In the genomic region with DNA sequence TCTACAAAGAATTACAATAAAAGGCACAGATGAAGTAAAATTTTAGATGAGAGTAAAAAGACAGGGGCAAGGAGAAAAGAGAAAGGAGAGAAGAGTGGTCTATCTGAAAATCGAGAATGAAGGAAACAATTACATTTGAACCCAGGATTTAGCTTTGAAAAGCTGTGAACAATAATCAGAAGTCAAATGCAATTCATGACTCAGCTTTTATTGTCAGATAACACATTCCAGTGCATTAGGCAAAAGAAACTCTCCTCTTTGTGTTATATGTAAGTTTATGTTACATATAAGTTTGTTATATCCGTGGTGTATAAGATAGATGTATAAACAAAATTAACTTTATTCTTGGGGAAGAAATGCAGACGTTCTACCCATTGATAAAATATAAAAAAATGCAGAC, we compare ENCODE assay signal across 20 cellular contexts.
"Had no signal": no experiment of that assay in that cellular context is flagged by ENCODE, and none has a peak within 500 bp of the region (broad histone marks: within the 10 kb centered on the region; RNA-seq: fewer than 3 reads in every experiment).

No MANE protein-coding gene starts in this region.

- FAIRE-seq: urothelium cell line had no signal

- H3K27ac ChIP-seq: esophagus squamous epithelium, hepatocyte, ovary, suprapubic skin, thyroid gland had no signal

- H3K9me3 ChIP-seq: esophagus squamous epithelium, mucosa of descending colon, ovary, suprapubic skin, thyroid gland had no signal

- H3K36me3 ChIP-seq: ovary, thyroid gland had no signal

- H2AFZ ChIP-seq: hepatocyte had no signal

- DNase-seq: effector memory CD8-positive, alpha-beta T cell; esophagus squamous epithelium; foreskin melanocyte; head of caudate nucleus; left colon; left ventricle myocardium superior; mesendoderm; mucosa of descending colon; naive thymus-derived CD8-positive, alpha-beta T cell; nucleus accumbens; ovary; right cardiac atrium; stimulated activated CD4-positive, alpha-beta T cell treated with anti-CD3 and anti-CD28 coated beads, Interleukin-2, amount 100 ng/mL, for 48 hours; stimulated activated naive CD8-positive, alpha-beta T cell treated with anti-CD3 and anti-CD28 coated beads, Interleukin-15, Interleukin-2, amounts not matched to agents 100 U/mL and 50 U/mL, for 24 hours; thyroid gland had no signal

- H3K27me3 ChIP-seq: esophagus squamous epithelium, hepatocyte, ovary, suprapubic skin, thyroid gland had no signal

- ATAC-seq: effector memory CD8-positive, alpha-beta T cell; left colon; left ventricle myocardium superior; mucosa of descending colon; naive thymus-derived CD8-positive, alpha-beta T cell; right cardiac atrium; stimulated activated naive CD8-positive, alpha-beta T cell treated with anti-CD3 and anti-CD28 coated beads, Interleukin-15, Interleukin-2, amounts not matched to agents 100 U/mL and 50 U/mL, for 24 hours had no signal

- H3K4me2 ChIP-seq: hepatocyte, smooth muscle cell had no signal

- H3K4me3 ChIP-seq: esophagus squamous epithelium, hepatocyte, lung, mucosa of descending colon, ovary, smooth muscle cell, suprapubic skin, thyroid gland had no signal

- H3K79me2 ChIP-seq: hepatocyte had no signal

- H3K4me1 ChIP-seq: esophagus squamous epithelium, suprapubic skin, thyroid gland had no signal
